In genomic region chr15:68234060-68234459, GRCh38 we compare ENCODE assay signal across 31 cellular contexts. TPM values are rescaled to one million over a fixed set of nuclear protein-coding genes. Genes with fewer than 3 reads are reported as not detected.
DNase-seq lines count a peak whose midpoint lies in the region; ATAC-seq and TF ChIP-seq lines count a peak whose summit lies in the region.
"Had no signal": no experiment of that assay in that cellular context is flagged by ENCODE, and none has a peak within 500 bp of the region (broad histone marks: within the 10 kb centered on the region; RNA-seq: fewer than 3 reads in every experiment).

No MANE protein-coding gene starts in this region.

- peak overlapping the region; percentile 57 for H3K4me3 Mint-ChIP-seq in neural crest cell
- H3K4me3 Mint-ChIP-seq: activated B cell treated with CpG ODN at 0.5 μM for 24 hours; CD8-positive, alpha-beta T cell; effector memory CD8-positive, alpha-beta T cell; natural killer cell; T-cell had no signal

- intact Hi-C loops in dorsolateral prefrontal cortex (cut with DNase I) (no loop called here), transverse colon (cut with DNase I; ENCODE audit: low total_unique reads) (no loop called here)

- no peak overlapping the region for H3K27ac Mint-ChIP-seq in neural crest cell (ENCODE audit: unreplicated experiment)
- H3K27ac Mint-ChIP-seq: activated B cell treated with CpG ODN at 0.5 μM for 24 hours; CD8-positive, alpha-beta T cell; effector memory CD8-positive, alpha-beta T cell; natural killer cell; T-cell had no signal

- no peaks in the 10 kb centered on the region for H4K20me1 ChIP-seq in BLaER1

- TF ChIP-seq CTCF in fibroblast of villous mesenchyme (IDR thresholded peaks at IDR 0.05; ENCODE audit: insufficient read depth, low read depth, low read length) (no peak), neural crest cell (conservative IDR thresholded peaks at IDR 0.05) (no peak), dorsolateral prefrontal cortex (IDR thresholded peaks at IDR 0.05 in 54 of 56, conservative IDR thresholded peaks at IDR 0.05 in 2 of 56; ENCODE audit: low read depth in 1 of 56, partially characterized antibody in 56 of 56) (no peak), transverse colon (IDR thresholded peaks at IDR 0.05) (no peak)

- DNase-seq in SK-N-DZ (ENCODE audit: low spot score): peak; percentile 73
- peak; percentile 49 for DNase-seq in fibroblast of villous mesenchyme (ENCODE audit: low read depth)
- no peak for DNase-seq in neural crest cell (ENCODE audit: low read depth, low spot score)
- DNase-seq in dorsolateral prefrontal cortex: no peak
- DNase-seq in transverse colon: no peak
- DNase-seq: activated B cell treated with CpG ODN at 0.5 μM for 24 hours; activated T-cell treated with anti-CD3 and anti-CD28 coated beads, Interleukin-2, amount 50 U/mL, for 48 hours; AML-193; CD8-positive, alpha-beta T cell; colonic mucosa; effector memory CD8-positive, alpha-beta T cell; EL; foreskin keratinocyte; H7; Kasumi-1; lower lobe of right lung; mucosa of descending colon; natural killer cell; NCI-H1436; NCI-H446; NCI-H774; pancreas; Peyer's patch; SHP77; small intestine; stimulated activated naive CD4-positive, alpha-beta T cell; T-cell had no signal

- no peak for TF ChIP-seq POLR2A in transverse colon (IDR thresholded peaks at IDR 0.05)
- no peak for TF ChIP-seq POLR2A in GM18505 (IDR thresholded peaks at IDR 0.05; ENCODE audit: borderline replicate concordance, extremely low read depth, insufficient read depth, insufficient read length)

- H3K36me3 Mint-ChIP-seq in neural crest cell (ENCODE audit: low read depth): no peaks in the 10 kb centered on the region
- H3K36me3 Mint-ChIP-seq: natural killer cell, T-cell had no signal

- no peak for ATAC-seq in HG02623 (IDR thresholded peaks at IDR 0.05; ENCODE audit: unreplicated experiment)
- no peak for ATAC-seq in GM18505 (IDR thresholded peaks at IDR 0.05; ENCODE audit: unreplicated experiment)
- ATAC-seq: A549; CD8-positive, alpha-beta T cell; effector memory CD8-positive, alpha-beta T cell; foreskin keratinocyte; lower lobe of right lung; mucosa of descending colon; natural killer cell; pancreas; T-cell had no signal

- no peak overlapping the region for H3K4me3 ChIP-seq in BLaER1
- no peak overlapping the region for H3K4me3 ChIP-seq in fibroblast of villous mesenchyme (ENCODE audit: low read depth, low read length)
- H3K4me3 ChIP-seq in dorsolateral prefrontal cortex: no peak overlapping the region
- H3K4me3 ChIP-seq in transverse colon: no peak overlapping the region
- H3K4me3 ChIP-seq: A549, colonic mucosa, lower lobe of right lung, mucosa of descending colon, pancreas, Peyer's patch had no signal

- 42% methylated on average over 6 of the region's 6 CpGs; no CpG with 5 or more reads in 1 of the 2 donors for WGBS in transverse colon (ENCODE audit: low coverage in 1 of 2), 2 donors

- no peak for TF ChIP-seq EP300 in transverse colon (IDR thresholded peaks at IDR 0.05; ENCODE audit: low read depth)

- H3K27me3 ChIP-seq in BLaER1: no peaks in the 10 kb centered on the region
- no peaks in the 10 kb centered on the region for H3K27me3 ChIP-seq in dorsolateral prefrontal cortex
- no peaks in the 10 kb centered on the region for H3K27me3 ChIP-seq in transverse colon
- H3K27me3 ChIP-seq: colonic mucosa, foreskin keratinocyte, pancreas, Peyer's patch had no signal

- H3K4me1 ChIP-seq in BLaER1: peaks cover 63% of the 10 kb centered on the region
- H3K4me1 ChIP-seq in transverse colon: peaks cover 0 to 31% (median 12%) of the 10 kb centered on the region in 4 donors
- H3K4me1 ChIP-seq: foreskin keratinocyte had no signal

- no peaks in the 10 kb centered on the region for H3K27me3 Mint-ChIP-seq in neural crest cell (ENCODE audit: low read depth)
- H3K27me3 Mint-ChIP-seq: activated B cell treated with CpG ODN at 0.5 μM for 24 hours had no signal

- no peaks in the 10 kb centered on the region for H3K36me3 ChIP-seq in BLaER1
- H3K36me3 ChIP-seq in transverse colon: no peaks in the 10 kb centered on the region
- H3K36me3 ChIP-seq: colonic mucosa, lower lobe of right lung, pancreas, Peyer's patch had no signal

- H3K27ac ChIP-seq in BLaER1: peak overlapping the region; percentile 62; the same call in 1 of the 2 replicates
- no peak overlapping the region for H3K27ac ChIP-seq in dorsolateral prefrontal cortex
- no peak overlapping the region for H3K27ac ChIP-seq in transverse colon
- H3K27ac ChIP-seq: A549, colonic mucosa, foreskin keratinocyte, lower lobe of right lung, pancreas, Peyer's patch had no signal

- in situ Hi-C loops in transverse colon (cut with MboI; ENCODE audit: low pct_ligation_motif_present in 1 of 4, low pct_unique_long_range_greater_than_20kb in 1 of 4, low sequenced_read_pairs in 3 of 4): loop anchor here in 1 of 4 donors (25.0 kb wide), 1 partner anchor 153 kb away; no protein-coding TSS in a partner anchor

- H3K9me3 Mint-ChIP-seq in neural crest cell: no peaks in the 10 kb centered on the region
- H3K9me3 Mint-ChIP-seq: activated B cell treated with CpG ODN at 0.5 μM for 24 hours; CD8-positive, alpha-beta T cell; effector memory CD8-positive, alpha-beta T cell; natural killer cell; T-cell had no signal

- H3K4me1 Mint-ChIP-seq in neural crest cell: peaks cover 19% of the 10 kb centered on the region

- H3K9me3 ChIP-seq in BLaER1: no peaks in the 10 kb centered on the region
- no peaks in the 10 kb centered on the region for H3K9me3 ChIP-seq in transverse colon
- H3K9me3 ChIP-seq: A549, colonic mucosa, lower lobe of right lung, mucosa of descending colon, pancreas, Peyer's patch had no signal

- no peak overlapping the region for H3K4me2 ChIP-seq in BLaER1
- H3K4me2 ChIP-seq: A549 had no signal

- no peak overlapping the region for H3K9ac ChIP-seq in BLaER1

RNA-seq across cellular contexts. Expression of gene CLN6, which starts 4.5 kb away (rescaled TPM):
- 79.2 and 95.4 TPM in 2 replicates for polyA plus RNA-seq in SK-N-DZ (2014; cell fraction: cytosol; rRNA removed)
- 103 and 107 TPM in 2 replicates for polyA plus RNA-seq in SK-N-DZ (2014; cell fraction: nucleus; rRNA removed)
- total RNA-seq in fibroblast of villous mesenchyme (15.8 and 16.8 TPM in 2 replicates), neural crest cell (71.3 and 73.3 TPM in 2 replicates), dorsolateral prefrontal cortex (10 to 100 TPM; 18.4 to 49.4 (median 29.8) TPM), transverse colon (10 to 100 TPM; 13.8 to 28.1 (median 18.2) TPM)

RNA-seq across cellular contexts. Expression of gene CALML4, which starts 28.9 kb away (rescaled TPM):
- polyA plus RNA-seq in SK-N-DZ (2014; cell fraction: cytosol; rRNA removed): 7.5 and 12.1 TPM in 2 replicates
- polyA plus RNA-seq in SK-N-DZ (2014; cell fraction: nucleus; rRNA removed): 40.3 and 60.1 TPM in 2 replicates
- total RNA-seq in fibroblast of villous mesenchyme: 1.7 and 1.9 TPM in 2 replicates
- 11.9 and 14.8 TPM in 2 replicates for total RNA-seq in neural crest cell
- total RNA-seq in dorsolateral prefrontal cortex: 10 to 100 TPM in 1 of 120 experiments, 1 to 10 TPM in 119; 1.2 to 12.9 (median 4.6) TPM
- total RNA-seq in transverse colon: 100 to 1,000 TPM in 1 of 4 donors, 10 to 100 TPM in 3; 56.3 to 153 (median 75.2) TPM

RNA-seq across cellular contexts. Expression of gene FEM1B, which starts 43.5 kb away (rescaled TPM):
- 26.7 and 27.8 TPM in 2 replicates for polyA plus RNA-seq in SK-N-DZ (2014; cell fraction: cytosol; rRNA removed)
- polyA plus RNA-seq in SK-N-DZ (2014; cell fraction: nucleus; rRNA removed): 11.4 and 12.3 TPM in 2 replicates
- 47.7 and 61.7 TPM in 2 replicates for total RNA-seq in fibroblast of villous mesenchyme
- total RNA-seq in neural crest cell: 61.4 and 67.0 TPM in 2 replicates
- 100 to 1,000 TPM in 62 of 120 experiments, 10 to 100 TPM in 58; 63.2 to 136 (median 101) TPM for total RNA-seq in dorsolateral prefrontal cortex
- 10 to 100 TPM; 25.1 to 64.7 (median 43.0) TPM for total RNA-seq in transverse colon

Comparison
In these comparisons a context has a peak if more than half of its experiments do, and no peak if none do; other contexts are left out.
1. DNase-seq: peak in SK-N-DZ (single experiment) and fibroblast of villous mesenchyme (single experiment); none in neural crest cell (single experiment), dorsolateral prefrontal cortex (0 of 10) and transverse colon (single experiment).